ENCODE assay signal across 1 cellular context in the genomic region with DNA sequence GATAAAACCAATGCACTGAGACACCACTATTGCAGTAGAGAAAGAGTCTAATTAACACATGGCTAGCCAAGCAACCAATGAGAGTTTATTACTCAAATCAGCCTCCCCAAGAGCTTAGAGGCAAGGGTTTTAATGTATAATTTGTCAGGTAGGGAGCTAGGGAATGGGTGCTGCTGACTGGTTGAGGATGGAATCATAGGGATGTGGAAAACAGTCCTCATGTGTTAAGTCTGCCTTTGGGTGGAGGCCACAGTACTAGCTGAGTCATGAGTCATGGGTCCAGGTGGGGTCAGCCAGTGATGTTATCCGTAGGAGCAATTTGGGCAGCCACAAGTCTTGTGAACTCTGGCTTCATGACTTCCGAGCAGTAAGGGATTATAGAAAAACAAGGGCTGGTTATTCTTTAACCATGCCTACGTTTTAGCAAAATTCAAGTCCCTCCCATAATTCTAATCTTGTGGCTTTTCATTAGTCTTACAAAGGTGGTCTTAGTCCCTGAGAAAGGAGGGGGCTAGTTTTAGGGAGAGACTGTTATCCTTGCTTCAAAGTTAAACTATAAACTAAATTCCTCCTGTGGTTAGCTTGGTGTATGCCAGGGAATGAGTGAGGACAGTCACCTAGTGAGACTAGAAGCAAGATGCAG.
TF ChIP-seq lines count a peak whose summit lies in the region.

No MANE protein-coding gene starts in this region.

TF ChIP-seq in GM23338, 12 proteins besides CTCF, POLR2A, EP300 and RAD21 (continued from another document):
- TF ChIP-seq, protein P1, sequence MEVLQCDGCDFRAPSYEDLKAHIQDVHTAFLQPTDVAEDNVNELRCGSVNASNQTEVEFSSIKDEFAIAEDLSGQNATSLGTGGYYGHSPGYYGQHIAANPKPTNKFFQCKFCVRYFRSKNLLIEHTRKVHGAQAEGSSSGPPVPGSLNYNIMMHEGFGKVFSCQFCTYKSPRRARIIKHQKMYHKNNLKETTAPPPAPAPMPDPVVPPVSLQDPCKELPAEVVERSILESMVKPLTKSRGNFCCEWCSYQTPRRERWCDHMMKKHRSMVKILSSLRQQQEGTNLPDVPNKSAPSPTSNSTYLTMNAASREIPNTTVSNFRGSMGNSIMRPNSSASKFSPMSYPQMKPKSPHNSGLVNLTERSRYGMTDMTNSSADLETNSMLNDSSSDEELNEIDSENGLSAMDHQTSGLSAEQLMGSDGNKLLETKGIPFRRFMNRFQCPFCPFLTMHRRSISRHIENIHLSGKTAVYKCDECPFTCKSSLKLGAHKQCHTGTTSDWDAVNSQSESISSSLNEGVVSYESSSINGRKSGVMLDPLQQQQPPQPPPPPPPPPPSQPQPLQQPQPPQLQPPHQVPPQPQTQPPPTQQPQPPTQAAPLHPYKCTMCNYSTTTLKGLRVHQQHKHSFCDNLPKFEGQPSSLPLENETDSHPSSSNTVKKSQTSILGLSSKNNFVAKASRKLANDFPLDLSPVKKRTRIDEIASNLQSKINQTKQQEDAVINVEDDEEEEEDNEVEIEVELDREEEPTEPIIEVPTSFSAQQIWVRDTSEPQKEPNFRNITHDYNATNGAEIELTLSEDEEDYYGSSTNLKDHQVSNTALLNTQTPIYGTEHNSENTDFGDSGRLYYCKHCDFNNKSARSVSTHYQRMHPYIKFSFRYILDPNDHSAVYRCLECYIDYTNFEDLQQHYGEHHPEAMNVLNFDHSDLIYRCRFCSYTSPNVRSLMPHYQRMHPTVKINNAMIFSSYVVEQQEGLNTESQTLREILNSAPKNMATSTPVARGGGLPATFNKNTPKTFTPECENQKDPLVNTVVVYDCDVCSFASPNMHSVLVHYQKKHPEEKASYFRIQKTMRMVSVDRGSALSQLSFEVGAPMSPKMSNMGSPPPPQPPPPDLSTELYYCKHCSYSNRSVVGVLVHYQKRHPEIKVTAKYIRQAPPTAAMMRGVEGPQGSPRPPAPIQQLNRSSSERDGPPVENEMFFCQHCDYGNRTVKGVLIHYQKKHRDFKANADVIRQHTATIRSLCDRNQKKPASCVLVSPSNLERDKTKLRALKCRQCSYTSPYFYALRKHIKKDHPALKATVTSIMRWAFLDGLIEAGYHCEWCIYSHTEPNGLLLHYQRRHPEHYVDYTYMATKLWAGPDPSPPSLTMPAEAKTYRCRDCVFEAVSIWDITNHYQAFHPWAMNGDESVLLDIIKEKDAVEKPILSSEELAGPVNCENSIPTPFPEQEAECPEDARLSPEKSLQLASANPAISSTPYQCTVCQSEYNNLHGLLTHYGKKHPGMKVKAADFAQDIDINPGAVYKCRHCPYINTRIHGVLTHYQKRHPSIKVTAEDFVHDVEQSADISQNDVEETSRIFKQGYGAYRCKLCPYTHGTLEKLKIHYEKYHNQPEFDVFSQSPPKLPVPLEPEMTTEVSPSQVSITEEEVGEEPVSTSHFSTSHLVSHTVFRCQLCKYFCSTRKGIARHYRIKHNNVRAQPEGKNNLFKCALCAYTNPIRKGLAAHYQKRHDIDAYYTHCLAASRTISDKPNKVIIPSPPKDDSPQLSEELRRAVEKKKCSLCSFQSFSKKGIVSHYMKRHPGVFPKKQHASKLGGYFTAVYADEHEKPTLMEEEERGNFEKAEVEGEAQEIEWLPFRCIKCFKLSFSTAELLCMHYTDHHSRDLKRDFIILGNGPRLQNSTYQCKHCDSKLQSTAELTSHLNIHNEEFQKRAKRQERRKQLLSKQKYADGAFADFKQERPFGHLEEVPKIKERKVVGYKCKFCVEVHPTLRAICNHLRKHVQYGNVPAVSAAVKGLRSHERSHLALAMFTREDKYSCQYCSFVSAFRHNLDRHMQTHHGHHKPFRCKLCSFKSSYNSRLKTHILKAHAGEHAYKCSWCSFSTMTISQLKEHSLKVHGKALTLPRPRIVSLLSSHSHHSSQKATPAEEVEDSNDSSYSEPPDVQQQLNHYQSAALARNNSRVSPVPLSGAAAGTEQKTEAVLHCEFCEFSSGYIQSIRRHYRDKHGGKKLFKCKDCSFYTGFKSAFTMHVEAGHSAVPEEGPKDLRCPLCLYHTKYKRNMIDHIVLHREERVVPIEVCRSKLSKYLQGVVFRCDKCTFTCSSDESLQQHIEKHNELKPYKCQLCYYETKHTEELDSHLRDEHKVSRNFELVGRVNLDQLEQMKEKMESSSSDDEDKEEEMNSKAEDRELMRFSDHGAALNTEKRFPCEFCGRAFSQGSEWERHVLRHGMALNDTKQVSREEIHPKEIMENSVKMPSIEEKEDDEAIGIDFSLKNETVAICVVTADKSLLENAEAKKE (CRISPR knock-in tag; IDR thresholded peaks at IDR 0.05): no peak
- TF ChIP-seq ZNF114 (CRISPR knock-in tag; IDR thresholded peaks at IDR 0.05) (no peak), EZH2phosphoT487 (IDR thresholded peaks at IDR 0.05; ENCODE audit: unreplicated experiment) (no peak), ZNF331 (CRISPR knock-in tag; IDR thresholded peaks at IDR 0.05; ENCODE audit: low read depth) (no peak), STAT1 (IDR thresholded peaks at IDR 0.05; ENCODE audit: unreplicated experiment) (no peak), JUNB (IDR thresholded peaks at IDR 0.05; ENCODE audit: unreplicated experiment) (no peak), EZH2 (IDR thresholded peaks at IDR 0.05; ENCODE audit: low read depth, unreplicated experiment) (no peak), POLR2AphosphoS5 (IDR thresholded peaks at IDR 0.05; ENCODE audit: low read depth) (no peak)
- TF ChIP-seq, protein P2, sequence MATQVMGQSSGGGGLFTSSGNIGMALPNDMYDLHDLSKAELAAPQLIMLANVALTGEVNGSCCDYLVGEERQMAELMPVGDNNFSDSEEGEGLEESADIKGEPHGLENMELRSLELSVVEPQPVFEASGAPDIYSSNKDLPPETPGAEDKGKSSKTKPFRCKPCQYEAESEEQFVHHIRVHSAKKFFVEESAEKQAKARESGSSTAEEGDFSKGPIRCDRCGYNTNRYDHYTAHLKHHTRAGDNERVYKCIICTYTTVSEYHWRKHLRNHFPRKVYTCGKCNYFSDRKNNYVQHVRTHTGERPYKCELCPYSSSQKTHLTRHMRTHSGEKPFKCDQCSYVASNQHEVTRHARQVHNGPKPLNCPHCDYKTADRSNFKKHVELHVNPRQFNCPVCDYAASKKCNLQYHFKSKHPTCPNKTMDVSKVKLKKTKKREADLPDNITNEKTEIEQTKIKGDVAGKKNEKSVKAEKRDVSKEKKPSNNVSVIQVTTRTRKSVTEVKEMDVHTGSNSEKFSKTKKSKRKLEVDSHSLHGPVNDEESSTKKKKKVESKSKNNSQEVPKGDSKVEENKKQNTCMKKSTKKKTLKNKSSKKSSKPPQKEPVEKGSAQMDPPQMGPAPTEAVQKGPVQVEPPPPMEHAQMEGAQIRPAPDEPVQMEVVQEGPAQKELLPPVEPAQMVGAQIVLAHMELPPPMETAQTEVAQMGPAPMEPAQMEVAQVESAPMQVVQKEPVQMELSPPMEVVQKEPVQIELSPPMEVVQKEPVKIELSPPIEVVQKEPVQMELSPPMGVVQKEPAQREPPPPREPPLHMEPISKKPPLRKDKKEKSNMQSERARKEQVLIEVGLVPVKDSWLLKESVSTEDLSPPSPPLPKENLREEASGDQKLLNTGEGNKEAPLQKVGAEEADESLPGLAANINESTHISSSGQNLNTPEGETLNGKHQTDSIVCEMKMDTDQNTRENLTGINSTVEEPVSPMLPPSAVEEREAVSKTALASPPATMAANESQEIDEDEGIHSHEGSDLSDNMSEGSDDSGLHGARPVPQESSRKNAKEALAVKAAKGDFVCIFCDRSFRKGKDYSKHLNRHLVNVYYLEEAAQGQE (IDR thresholded peaks at IDR 0.05; ENCODE audit: unreplicated experiment): no peak
